Comparison of ENCODE assay signal across 7 cellular contexts in genomic region chr11:132402056-132402684, GRCh38.
DNase-seq lines count a peak whose midpoint lies in the region; ATAC-seq, FAIRE-seq and TF ChIP-seq lines count a peak whose summit lies in the region.

No MANE protein-coding gene starts in this region.

- H3K9me3 ChIP-seq in HepG2 (ENCODE audit: low read length), result peaks cover 20% of the 10 kb centered on the region

- DNase-seq in NCI-H2081 (lab: John Stamatoyannopoulos, UW) (peak; percentile 92 to 95), anterior cingulate cortex (lab: John Stamatoyannopoulos, UW) (peak in 48 of 58 donors; percentile 3 to 77 (median 34)), HepG2 (ENCODE audit: low spot score) (no peak), HuH-7.5 (ENCODE audit: low spot score) (no peak)
- no peak for DNase-seq in effector memory CD8-positive, alpha-beta T cell

- 10% methylated on average over 4 of the region's 8 CpGs for WGBS in HepG2 (ENCODE audit: low lambda C conversion rate)

- ATAC-seq in GM18511 (IDR thresholded peaks at IDR 0.05; ENCODE audit: unreplicated experiment), result peak; percentile 58
- ATAC-seq in HG02798 (IDR thresholded peaks at IDR 0.05; ENCODE audit: poor library complexity, unreplicated experiment), result peak; percentile 94
- peak; percentile 80 for ATAC-seq in HepG2
- ATAC-seq in effector memory CD8-positive, alpha-beta T cell (replicated peaks), result no peak

- no peaks in the 10 kb centered on the region for H3K4me1 ChIP-seq in HepG2 (ENCODE audit: insufficient read depth, low read length)

- TF ChIP-seq EP300 in HepG2 (IDR thresholded peaks at IDR 0.05; ENCODE audit: low read depth in 2 of 2, low read length in 2 of 2) (no peak), HepG2 (CRISPR knock-in tag; IDR thresholded peaks at IDR 0.05; ENCODE audit: borderline replicate concordance) (no peak)

- BruUV-seq in HepG2 (replicated peaks; lab: Mats Ljungman, UMichigan), result no TSS peak

- no peak overlapping the region for H3K9ac ChIP-seq in HepG2 (ENCODE audit: insufficient read depth, low read depth, low read length)

- H2AFZ ChIP-seq in HepG2 (ENCODE audit: low read length), result no peak overlapping the region

- in situ Hi-C loops in HepG2 (cut with HindIII; ENCODE audit: extremely low pct_ligation_motif_present, low pct_unique_long_range_greater_than_20kb), result no loop called here

- H3K4me2 ChIP-seq in HepG2 (ENCODE audit: low read depth, low read length), result no peak overlapping the region

- H3K27ac ChIP-seq in HepG2 (ENCODE audit: extremely low read length, insufficient read depth, low read length), result no peak overlapping the region

- 0 out of 2 replicates have a peak, but pooled peaks have one; percentile 15 for TF ChIP-seq CTCF in HepG2 (CRISPR knock-in tag; IDR thresholded peaks at IDR 0.05)

- no peaks in the 10 kb centered on the region for H3K27me3 ChIP-seq in HepG2 (ENCODE audit: control insufficient read depth in 1 of 2, insufficient read depth in 2 of 2, low read length in 2 of 2)

- H3K4me3 ChIP-seq in HepG2 (replicated peaks in 1 of 3; ENCODE audit: insufficient read depth in 1 of 3, low read depth in 2 of 3, low read length in 3 of 3), result no peak overlapping the region

- H4K20me1 ChIP-seq in HepG2 (ENCODE audit: insufficient read depth, low read length), result no peaks in the 10 kb centered on the region

- TF ChIP-seq POLR2A in HepG2 (IDR thresholded peaks at IDR 0.05; ENCODE audit: insufficient read depth in 1 of 2, low read depth in 2 of 2, low read length in 2 of 2), result no peak

- CTCF ChIA-PET in HepG2 (lab: Yijun Ruan, JAX; ENCODE audit: low intra/inter-chr PET ratio, low total read pairs), result no interaction called here

- H3K36me3 Mint-ChIP-seq in effector memory CD8-positive, alpha-beta T cell (ENCODE audit: insufficient read depth), result no peaks in the 10 kb centered on the region

- no peaks in the 10 kb centered on the region for H3K79me2 ChIP-seq in HepG2 (ENCODE audit: insufficient read depth, low read length)

- intact Hi-C loops in HepG2 (cut with micrococcal nuclease; ENCODE audit: unreplicated experiment), result no loop called here

- H3K4me1 Mint-ChIP-seq in effector memory CD8-positive, alpha-beta T cell (ENCODE audit: low read depth in 2 of 2), result no peaks in the 10 kb centered on the region

- no peak overlapping the region for H3K4me3 Mint-ChIP-seq in effector memory CD8-positive, alpha-beta T cell

- peaks cover 0 to 7% of the 10 kb centered on the region in 2 donors for H3K27me3 Mint-ChIP-seq in effector memory CD8-positive, alpha-beta T cell

- POLR2A ChIA-PET in HepG2 (lab: Yijun Ruan, JAX), result no interaction called here

- no peaks in the 10 kb centered on the region for H3K36me3 ChIP-seq in HepG2 (replicated peaks in 1 of 2; ENCODE audit: control insufficient read depth in 1 of 2, insufficient read depth in 2 of 2, low read length in 2 of 2)

- peaks cover 2 to 7% of the 10 kb centered on the region in 2 donors for H3K9me3 Mint-ChIP-seq in effector memory CD8-positive, alpha-beta T cell

- no peak for TF ChIP-seq RAD21 in HepG2 (CRISPR knock-in tag; IDR thresholded peaks at IDR 0.05)

- no peak overlapping the region for H3K27ac Mint-ChIP-seq in effector memory CD8-positive, alpha-beta T cell

- FAIRE-seq in HepG2 (lab: Jason Lieb, UNC), result no peak

TF ChIP-seq in HepG2, 621 proteins besides CTCF, POLR2A, EP300 and RAD21:
- TF ChIP-seq STAG1 (CRISPR knock-in tag; IDR thresholded peaks at IDR 0.05), result peak; percentile 33
- no peak for TF ChIP-seq HMGXB4 (CRISPR knock-in tag; IDR thresholded peaks at IDR 0.05; ENCODE audit: borderline replicate concordance in 1 of 2, low read depth in 1 of 2)

Comparison
In these comparisons a context has a peak if more than half of its experiments do, and no peak if none do; other contexts are left out.
1. DNase-seq: peak in NCI-H2081 (2 of 2) and anterior cingulate cortex (48 of 58); none in HepG2 (single experiment), HuH-7.5 (single experiment) and effector memory CD8-positive, alpha-beta T cell (0 of 3).